10 cellular contexts compared by ENCODE assay signal in the genomic region with DNA sequence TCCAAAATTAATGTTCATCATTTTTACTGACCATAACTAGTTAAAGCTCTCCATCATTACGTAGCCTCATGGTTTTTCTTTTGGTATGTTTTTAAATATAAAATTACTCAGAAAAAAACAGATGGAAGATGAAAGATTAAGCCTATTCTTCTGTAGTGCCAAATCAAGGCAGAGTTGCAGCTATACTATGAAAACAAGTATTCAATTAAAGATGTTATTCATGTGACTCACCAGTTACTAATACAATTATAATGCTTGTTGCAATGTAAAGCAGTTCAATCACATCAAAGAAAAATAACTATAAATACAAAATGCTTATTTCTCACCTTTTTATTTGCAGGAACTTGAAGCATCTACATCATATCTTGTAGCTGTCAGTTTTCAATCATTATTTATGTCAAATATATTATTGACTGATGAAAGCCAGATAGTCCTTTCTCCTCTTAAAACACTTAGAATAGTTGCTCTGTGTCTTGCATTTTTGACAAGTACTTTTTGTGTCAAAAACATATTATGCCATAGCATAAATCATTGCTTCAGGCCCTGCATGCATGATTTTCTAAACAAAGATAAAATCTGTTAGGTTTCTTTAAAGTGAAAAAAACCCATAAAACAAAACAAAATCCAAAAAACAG.
"Had no signal": no experiment of that assay in that cellular context is flagged by ENCODE, and none has a peak within 500 bp of the region (broad histone marks: within the 10 kb centered on the region; RNA-seq: fewer than 3 reads in every experiment).

No MANE protein-coding gene starts in this region.

- H3K4me3 Mint-ChIP-seq: activated naive CD8-positive, alpha-beta T cell; nephron progenitor cell; stimulated activated naive CD8-positive, alpha-beta T cell treated with anti-CD3 and anti-CD28 coated beads, Interleukin-15, Interleukin-2, amounts not matched to agents 100 ng/mL and 50 ng/mL, for 24 hours; T-helper 2 cell treated with Interferon-gamma antibody and Interleukin-4, amounts not matched to agents 5 μg/mL and 100 μg/mL, for 36 hours had no signal

- H3K27ac ChIP-seq: left ventricle myocardium inferior, upper lobe of left lung had no signal

- H3K4me1 Mint-ChIP-seq: nephron progenitor cell had no signal

- ATAC-seq: activated CD4-positive, CD25-positive, alpha-beta regulatory T cell treated with anti-CD3 and anti-CD28 coated beads, Interleukin-2, amount 50 U/mL, for 24 hours had no signal

- H3K36me3 Mint-ChIP-seq: activated naive CD8-positive, alpha-beta T cell had no signal

- H3K36me3 ChIP-seq: left ventricle myocardium inferior, upper lobe of left lung had no signal

- H3K27me3 ChIP-seq: upper lobe of left lung had no signal

- H3K4me1 ChIP-seq: left ventricle myocardium inferior, upper lobe of left lung had no signal

- H3K9me3 Mint-ChIP-seq: nephron progenitor cell; T-helper 2 cell treated with Interferon-gamma antibody and Interleukin-4, amounts not matched to agents 5 μg/mL and 100 μg/mL, for 36 hours had no signal

- H3K27ac Mint-ChIP-seq: activated naive CD8-positive, alpha-beta T cell; nephron progenitor cell; stimulated activated naive CD8-positive, alpha-beta T cell treated with anti-CD3 and anti-CD28 coated beads, Interleukin-15, Interleukin-2, amounts not matched to agents 100 ng/mL and 50 ng/mL, for 24 hours; T-helper 2 cell treated with Interferon-gamma antibody and Interleukin-4, amounts not matched to agents 5 μg/mL and 100 μg/mL, for 36 hours had no signal

- H3K4me3 ChIP-seq: left ventricle myocardium inferior, upper lobe of left lung had no signal

- H3K27me3 Mint-ChIP-seq: activated naive CD8-positive, alpha-beta T cell; stimulated activated naive CD8-positive, alpha-beta T cell treated with anti-CD3 and anti-CD28 coated beads, Interleukin-15, Interleukin-2, amounts not matched to agents 100 ng/mL and 50 ng/mL, for 24 hours had no signal

- DNase-seq: activated effector memory CD4-positive, alpha-beta T cell treated with anti-CD3 and anti-CD28 coated beads, Interleukin-2, amount 50 U/mL, for 16 hours; left ventricle myocardium inferior; nephron progenitor cell; stimulated activated CD4-positive, alpha-beta T cell treated with anti-CD3 and anti-CD28 coated beads, Interleukin-15, amount 100 ng/mL, for 24 hours; stimulated activated CD4-positive, alpha-beta T cell treated with anti-CD3 and anti-CD28 coated beads, Interleukin-4, amount 100 ng/mL, for 24 hours; upper lobe of left lung had no signal

- H3K9me3 ChIP-seq: left ventricle myocardium inferior, upper lobe of left lung had no signal
